ENCODE assay signal across 10 cellular contexts in the genomic region with DNA sequence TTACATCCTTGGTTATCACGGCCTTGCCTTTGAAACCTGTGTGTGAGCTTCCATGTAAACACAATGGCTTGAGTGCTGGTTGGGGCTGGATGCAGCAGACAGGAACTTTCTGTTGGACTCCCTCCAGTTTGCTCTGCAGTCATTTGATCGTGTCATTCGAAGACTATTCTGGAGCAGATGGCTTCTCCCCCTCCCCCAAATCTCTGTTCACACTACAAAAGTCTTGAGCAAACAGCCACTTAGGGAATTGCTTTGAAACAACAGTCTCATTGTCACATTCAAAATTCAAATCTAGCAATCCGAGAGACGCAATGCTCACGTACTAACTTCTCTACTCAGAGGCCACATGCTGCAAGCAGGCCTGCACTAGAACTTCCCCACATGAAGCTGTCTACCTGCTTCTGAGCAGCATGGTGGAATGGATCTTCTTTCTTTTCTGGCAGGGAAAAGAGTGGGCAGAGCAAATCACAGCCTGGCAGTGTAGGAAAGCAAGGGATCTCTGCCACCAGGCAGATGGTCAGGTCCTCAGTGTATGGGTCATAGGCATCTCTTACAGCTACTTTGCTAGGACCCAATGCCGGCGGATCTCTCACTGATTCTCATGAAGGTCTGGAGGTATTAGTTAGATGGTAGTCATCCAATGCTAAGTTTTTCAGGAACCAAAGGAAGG.
DNase-seq lines count a peak whose midpoint lies in the region; ATAC-seq and TF ChIP-seq lines count a peak whose summit lies in the region.
"Had no signal": no experiment of that assay in that cellular context is flagged by ENCODE, and none has a peak within 500 bp of the region (broad histone marks: within the 10 kb centered on the region; RNA-seq: fewer than 3 reads in every experiment).

No MANE protein-coding gene starts in this region.

- H3K27me3 ChIP-seq in endodermal cell (ENCODE audit: control insufficient read depth, insufficient read depth, low read length, poor library complexity, severe bottlenecking) (no peaks in the 10 kb centered on the region), neural progenitor cell (no peaks in the 10 kb centered on the region), colonic mucosa (no peaks in the 10 kb centered on the region)
- H3K27me3 ChIP-seq: adrenal gland had no signal

- H3K27ac ChIP-seq in endodermal cell (ENCODE audit: low read depth, low read length) = no peak overlapping the region
- H3K27ac ChIP-seq in neural progenitor cell = no peak overlapping the region
- H3K27ac ChIP-seq in colonic mucosa = no peak overlapping the region
- H3K27ac ChIP-seq: adrenal gland had no signal

- H3K4me1 Mint-ChIP-seq in endodermal cell (peaks cover 58% of the 10 kb centered on the region), neural progenitor cell (peaks cover 59% of the 10 kb centered on the region)
- H3K4me1 Mint-ChIP-seq: activated B cell treated with CpG ODN at 0.5 μM for 24 hours had no signal

- intact Hi-C loops in colonic mucosa (cut with DNase I) = no loop called here

- H3K4me3 Mint-ChIP-seq in endodermal cell (no peak overlapping the region), neural progenitor cell (no peak overlapping the region)
- H3K4me3 Mint-ChIP-seq: activated B cell treated with CpG ODN at 0.5 μM for 24 hours had no signal

- no peaks in the 10 kb centered on the region for H3K79me2 ChIP-seq in neural progenitor cell (ENCODE audit: low read depth)

- H3K36me3 ChIP-seq in endodermal cell (ENCODE audit: control insufficient read depth, insufficient read depth, low read length) = no peaks in the 10 kb centered on the region
- no peaks in the 10 kb centered on the region for H3K36me3 ChIP-seq in neural progenitor cell
- H3K36me3 ChIP-seq in colonic mucosa = no peaks in the 10 kb centered on the region
- H3K36me3 ChIP-seq: adrenal gland had no signal

- peaks cover 16% of the 10 kb centered on the region for H3K36me3 Mint-ChIP-seq in endodermal cell (ENCODE audit: low read depth)
- peaks cover 8% of the 10 kb centered on the region for H3K36me3 Mint-ChIP-seq in neural progenitor cell

- H3K9me3 Mint-ChIP-seq in endodermal cell (no peaks in the 10 kb centered on the region), neural progenitor cell (no peaks in the 10 kb centered on the region)
- H3K9me3 Mint-ChIP-seq: activated B cell treated with CpG ODN at 0.5 μM for 24 hours had no signal

- H3F3A ChIP-seq in neural progenitor cell (ENCODE audit: low read depth) = peaks cover 28% of the 10 kb centered on the region

- H3K9ac ChIP-seq in endodermal cell (ENCODE audit: extremely low read depth, low read length, poor library complexity, severe bottlenecking) (no peak overlapping the region), neural progenitor cell (no peak overlapping the region), colonic mucosa (ENCODE audit: low read depth in 2 of 2, low read length in 2 of 2) (no peak overlapping the region)

- H2AFZ ChIP-seq in neural progenitor cell (replicated peaks) = no peak overlapping the region

- peaks cover 13% of the 10 kb centered on the region for H3K4me1 ChIP-seq in endodermal cell (ENCODE audit: control insufficient read depth, insufficient read depth, low read length)
- peaks cover 53% of the 10 kb centered on the region for H3K4me1 ChIP-seq in neural progenitor cell
- no peaks in the 10 kb centered on the region for H3K4me1 ChIP-seq in colonic mucosa
- H3K4me1 ChIP-seq: adrenal gland had no signal

- H3K4me2 ChIP-seq in neural progenitor cell = no peak overlapping the region

- no peaks in the 10 kb centered on the region for H3K27me3 Mint-ChIP-seq in endodermal cell (ENCODE audit: insufficient read depth)
- H3K27me3 Mint-ChIP-seq in neural progenitor cell (ENCODE audit: insufficient read depth, low read depth) = peaks cover 9% of the 10 kb centered on the region
- H3K27me3 Mint-ChIP-seq: activated B cell treated with CpG ODN at 0.5 μM for 24 hours had no signal

- ATAC-seq in GM18907 (IDR thresholded peaks at IDR 0.05; ENCODE audit: unreplicated experiment) = no peak

- no peaks in the 10 kb centered on the region for H3K9me3 ChIP-seq in endodermal cell (ENCODE audit: control insufficient read depth, low read length)
- H3K9me3 ChIP-seq in neural progenitor cell (ENCODE audit: low read depth) = no peaks in the 10 kb centered on the region
- no peaks in the 10 kb centered on the region for H3K9me3 ChIP-seq in colonic mucosa
- H3K9me3 ChIP-seq: adrenal gland had no signal

- TF ChIP-seq CTCF in endodermal cell (conservative IDR thresholded peaks at IDR 0.05) (no peak), neural progenitor cell (IDR thresholded peaks at IDR 0.05) (no peak), colonic mucosa (IDR thresholded peaks at IDR 0.05) (no peak)

- no peak overlapping the region for H3K4me3 ChIP-seq in endodermal cell (ENCODE audit: low read length)
- H3K4me3 ChIP-seq in neural progenitor cell = no peak overlapping the region
- no peak overlapping the region for H3K4me3 ChIP-seq in colonic mucosa
- H3K4me3 ChIP-seq: adrenal gland had no signal

- peak; percentile 24 for DNase-seq in DMS53 treated with DMSO at 0.1 percent for 48 hours (lab: John Stamatoyannopoulos, UW; ENCODE audit: unreplicated experiment)
- DNase-seq in NCI-H524 (lab: John Stamatoyannopoulos, UW) = peak; percentile 87 to 93
- no peak for DNase-seq in endodermal cell
- no peak for DNase-seq in neural progenitor cell (ENCODE audit: low spot score)
- DNase-seq in ureter (ENCODE audit: low spot score) = no peak
- DNase-seq in colonic mucosa = no peak
- DNase-seq in activated naive CD4-positive, alpha-beta T cell treated with Interleukin-2 at 50 U/mL for 16 hours = no peak
- DNase-seq: activated B cell treated with CpG ODN at 0.5 μM for 24 hours, adrenal gland had no signal

- no peaks in the 10 kb centered on the region for H4K20me1 ChIP-seq in neural progenitor cell (ENCODE audit: low read depth)

- WGBS in endodermal cell (ENCODE audit: insufficient coverage in 1 of 2, insufficient read length in 1 of 2), 2 experiments = 93 to 95% methylated on average over 7 to 8 of the region's 8 CpGs

- peak overlapping the region; percentile 88 for H3K27ac Mint-ChIP-seq in endodermal cell
- H3K27ac Mint-ChIP-seq in neural progenitor cell = peak overlapping the region; percentile 26
- H3K27ac Mint-ChIP-seq: activated B cell treated with CpG ODN at 0.5 μM for 24 hours had no signal

Comparison
In these comparisons a context has a peak if more than half of its experiments do, and no peak if none do; other contexts are left out.
1. DNase-seq: peak in DMS53 treated with DMSO at 0.1 percent for 48 hours (single experiment) and NCI-H524 (2 of 2); none in endodermal cell (single experiment), neural progenitor cell (single experiment), ureter (single experiment), colonic mucosa (single experiment) and activated naive CD4-positive, alpha-beta T cell treated with Interleukin-2 at 50 U/mL for 16 hours (single experiment).